Comparison of ENCODE assay signal across 20 cellular contexts in the genomic region with DNA sequence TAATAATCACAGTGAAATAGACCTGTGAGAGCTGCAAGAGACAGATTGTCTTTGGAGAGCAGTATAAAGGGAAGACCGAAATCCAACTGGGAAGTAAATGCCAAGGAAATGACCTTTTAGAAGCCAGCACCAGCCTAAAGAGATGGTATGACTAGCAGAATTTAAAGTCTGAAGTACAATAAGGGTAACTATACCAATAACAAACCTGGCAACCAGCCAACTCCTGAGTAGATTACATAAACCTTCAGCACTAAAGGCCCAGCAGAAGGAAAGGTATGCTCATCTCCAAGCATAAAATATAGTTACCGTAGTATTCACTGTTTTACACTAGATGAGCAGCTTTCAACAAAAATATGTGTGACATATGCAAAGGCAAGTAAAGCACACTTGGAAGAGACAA.
DNase-seq lines count a peak whose midpoint lies in the region; TF ChIP-seq lines count a peak whose summit lies in the region.
"Had no signal": no experiment of that assay in that cellular context is flagged by ENCODE, and none has a peak within 500 bp of the region (broad histone marks: within the 10 kb centered on the region; RNA-seq: fewer than 3 reads in every experiment).

No MANE protein-coding gene starts in this region.

- H3K4me3 ChIP-seq in colonic mucosa, result no peak overlapping the region
- H3K4me3 ChIP-seq: spleen, tibial nerve had no signal

- no peak overlapping the region for H2BK120ac ChIP-seq in H9 (ENCODE audit: low read depth, low read length, poor library complexity, severe bottlenecking)

- no peaks in the 10 kb centered on the region for H3K79me2 ChIP-seq in H9 (ENCODE audit: insufficient read depth, low read length)

- H4K8ac ChIP-seq in H9 (replicated peaks; ENCODE audit: insufficient read length, low read depth, low read length), result no peak overlapping the region

- H3K27ac ChIP-seq in H9 (ENCODE audit: insufficient read length, low read depth, low read length), result no peak overlapping the region
- H3K27ac ChIP-seq in colonic mucosa, result no peak overlapping the region
- H3K27ac ChIP-seq: 22Rv1, epithelial cell of prostate, spleen, tibial nerve had no signal

- DNase-seq in DMS 273 (lab: John Stamatoyannopoulos, UW; ENCODE audit: unreplicated experiment) (peak; percentile 1), DMS 273 treated with DMSO at 0.1 percent for 48 hours (lab: John Stamatoyannopoulos, UW) (no peak), H9 (no peak), NCI-H510A (lab: John Stamatoyannopoulos, UW) (peak; percentile 40), colonic mucosa (peak; percentile 69), OCI-M1 (lab: John Stamatoyannopoulos, UW) (no peak)
- no peak for DNase-seq in activated naive CD4-positive, alpha-beta T cell treated with anti-CD3 and anti-CD28 coated beads for 36 hours
- DNase-seq in stimulated activated CD4-positive, alpha-beta T cell treated with anti-CD3 and anti-CD28 coated beads, Interleukin-12 subunit alpha, Interleukin-12 subunit beta, amount 100 ng/mL, for 4 hours, result no peak
- DNase-seq: activated CD4-positive, alpha-beta T cell treated with anti-CD3 and anti-CD28 coated beads, Interleukin-2, amount 50 U/mL, for 4 hours; activated T-cell treated with anti-CD3 and anti-CD28 coated beads, Interleukin-2, amount 50 U/mL, for 1 hour; BE2C; DND-41; natural killer cell; spleen had no signal

- no peaks in the 10 kb centered on the region for H3K27me3 ChIP-seq in H9 (ENCODE audit: insufficient read depth, low read length)
- H3K27me3 ChIP-seq in colonic mucosa, result no peaks in the 10 kb centered on the region
- H3K27me3 ChIP-seq: BE2C, spleen, tibial nerve had no signal

- H2BK20ac ChIP-seq in H9 (ENCODE audit: low read depth, low read length, poor library complexity, severe bottlenecking), result no peak overlapping the region

- CTCF ChIA-PET in activated naive CD4-positive, alpha-beta T cell treated with anti-CD3 and anti-CD28 coated beads for 36 hours (lab: Charles Lee), result interaction anchor here (0.6 kb wide), 1 partner anchor 466 kb away, joined by 3 read pairs; no protein-coding TSS in a partner anchor

- H3K36me3 ChIP-seq in colonic mucosa, result no peaks in the 10 kb centered on the region
- H3K36me3 ChIP-seq: BE2C, spleen, tibial nerve had no signal

- H3K4me3 Mint-ChIP-seq in H9, result no peak overlapping the region
- no peak overlapping the region for H3K4me3 Mint-ChIP-seq in activated naive CD4-positive, alpha-beta T cell treated with anti-CD3 and anti-CD28 coated beads for 36 hours
- H3K4me3 Mint-ChIP-seq: activated naive CD4-positive, alpha-beta T cell treated with anti-CD3 and anti-CD28 coated beads, Interleukin-2, amount 50 U/mL, for 24 hours; brain; natural killer cell had no signal

- H3K9me3 Mint-ChIP-seq in H9, result peaks cover 0 to 3% of the 10 kb centered on the region in 2 experiments; a peak in 1 of 5 replicates
- H3K9me3 Mint-ChIP-seq in activated naive CD4-positive, alpha-beta T cell treated with anti-CD3 and anti-CD28 coated beads for 36 hours, result peaks cover 8% of the 10 kb centered on the region

- H2AFZ ChIP-seq in H9 (ENCODE audit: low read length), result no peak overlapping the region

- no peak overlapping the region for H2AK5ac ChIP-seq in H9 (ENCODE audit: insufficient read length, low read length)

- H3K9me3 ChIP-seq in H9 (ENCODE audit: control insufficient read depth, low read depth, low read length) (no peaks in the 10 kb centered on the region), colonic mucosa (no peaks in the 10 kb centered on the region)
- H3K9me3 ChIP-seq: BE2C, tibial nerve had no signal

- H3K23ac ChIP-seq in H9 (ENCODE audit: insufficient read length, low read depth, low read length), result no peak overlapping the region

- no peak overlapping the region for H3K56ac ChIP-seq in H9 (ENCODE audit: insufficient read length, low read depth, low read length)

- no CpG with 5 or more reads among the region's 2 CpGs for WGBS in H9 (ENCODE audit: extremely low coverage, insufficient read length, low lambda C conversion rate)

- H4K20me1 ChIP-seq in H9 (ENCODE audit: control insufficient read depth, insufficient read depth, insufficient read length), result no peaks in the 10 kb centered on the region

- H3K9ac ChIP-seq in H9 (ENCODE audit: extremely low read depth, insufficient read length, low read length) (no peak overlapping the region), colonic mucosa (ENCODE audit: low read depth in 2 of 2, low read length in 2 of 2) (no peak overlapping the region)

- H3K4me1 ChIP-seq in H9 (ENCODE audit: insufficient read depth, low read length) (no peaks in the 10 kb centered on the region), colonic mucosa (no peaks in the 10 kb centered on the region)
- H3K4me1 ChIP-seq: BE2C, tibial nerve had no signal

- H3K36me3 Mint-ChIP-seq in H9 (ENCODE audit: insufficient read depth in 1 of 3, low read depth in 3 of 3), result peaks cover 0 to 5% (median 0%) of the 10 kb centered on the region in 3 experiments; a peak in 1 of 7 replicates
- H3K36me3 Mint-ChIP-seq in activated naive CD4-positive, alpha-beta T cell treated with anti-CD3 and anti-CD28 coated beads for 36 hours (ENCODE audit: low read depth), result no peaks in the 10 kb centered on the region
- H3K36me3 Mint-ChIP-seq: brain had no signal

- H2BK5ac ChIP-seq in H9 (ENCODE audit: insufficient read length, low read length), result no peak overlapping the region

- H3K27ac Mint-ChIP-seq in H9, result no peak overlapping the region
- no peak overlapping the region for H3K27ac Mint-ChIP-seq in activated naive CD4-positive, alpha-beta T cell treated with anti-CD3 and anti-CD28 coated beads for 36 hours
- H3K27ac Mint-ChIP-seq: activated naive CD4-positive, alpha-beta T cell treated with anti-CD3 and anti-CD28 coated beads, Interleukin-2, amount 50 U/mL, for 24 hours; brain; natural killer cell; progenitor cell of endocrine pancreas had no signal

- H2BK12ac ChIP-seq in H9 (ENCODE audit: insufficient read length, low read depth, low read length), result no peak overlapping the region

- intact Hi-C loops in colonic mucosa (cut with DNase I), result no loop called here
- intact Hi-C loops in activated naive CD4-positive, alpha-beta T cell treated with anti-CD3 and anti-CD28 coated beads for 36 hours (cut with micrococcal nuclease), result no loop called here

- H3K18ac ChIP-seq in H9 (ENCODE audit: insufficient read length, low read depth, low read length), result no peak overlapping the region

- H3T11ph ChIP-seq in H9 (ENCODE audit: low read length), result no peak overlapping the region

- no peaks in the 10 kb centered on the region for H3K4me1 Mint-ChIP-seq in H9
- H3K4me1 Mint-ChIP-seq in activated naive CD4-positive, alpha-beta T cell treated with anti-CD3 and anti-CD28 coated beads for 36 hours (ENCODE audit: low read depth), result peaks cover 12% of the 10 kb centered on the region
- H3K4me1 Mint-ChIP-seq: brain had no signal

- H4K5ac ChIP-seq in H9 (ENCODE audit: insufficient read length, low read depth, low read length), result peak overlapping the region; percentile 33

- no peak overlapping the region for H2BK15ac ChIP-seq in H9 (ENCODE audit: low read depth, low read length)

- TF ChIP-seq CTCF in H9 (conservative IDR thresholded peaks at IDR 0.05) (no peak), colonic mucosa (IDR thresholded peaks at IDR 0.05) (no peak)

- H3K79me1 ChIP-seq in H9 (ENCODE audit: insufficient read depth, low read depth, low read length, poor library complexity, severe bottlenecking), result no peaks in the 10 kb centered on the region

- H3K14ac ChIP-seq in H9 (ENCODE audit: insufficient read depth, low read length), result no peak overlapping the region

- no peak overlapping the region for H3K4me2 ChIP-seq in H9 (ENCODE audit: insufficient read depth, insufficient read length, low read length)

- no peak overlapping the region for H4K91ac ChIP-seq in H9 (ENCODE audit: insufficient read length, low read depth, low read length)

- H3K27me3 Mint-ChIP-seq in H9 (ENCODE audit: low read depth), result no peaks in the 10 kb centered on the region
- no peaks in the 10 kb centered on the region for H3K27me3 Mint-ChIP-seq in activated naive CD4-positive, alpha-beta T cell treated with anti-CD3 and anti-CD28 coated beads for 36 hours (ENCODE audit: low read depth)
- H3K27me3 Mint-ChIP-seq: activated naive CD4-positive, alpha-beta T cell treated with anti-CD3 and anti-CD28 coated beads, Interleukin-2, amount 50 U/mL, for 24 hours; brain; progenitor cell of endocrine pancreas had no signal

- no peak overlapping the region for H3K4ac ChIP-seq in H9 (ENCODE audit: low read depth, low read length)

- no peaks in the 10 kb centered on the region for H3K23me2 ChIP-seq in H9 (ENCODE audit: insufficient read length, low read depth, low read length, poor library complexity, severe bottlenecking)

Comparison
In these comparisons a context has a peak if more than half of its experiments do, and no peak if none do; other contexts are left out.
1. DNase-seq: peak in DMS 273 (single experiment), NCI-H510A (single experiment) and colonic mucosa (single experiment); none in DMS 273 treated with DMSO at 0.1 percent for 48 hours (single experiment), H9 (single experiment), activated naive CD4-positive, alpha-beta T cell treated with anti-CD3 and anti-CD28 coated beads for 36 hours (single experiment), OCI-M1 (single experiment) and stimulated activated CD4-positive, alpha-beta T cell treated with anti-CD3 and anti-CD28 coated beads, Interleukin-12 subunit alpha, Interleukin-12 subunit beta, amount 100 ng/mL, for 4 hours (single experiment).